ENCODE assay signal across 18 cellular contexts in the genomic region with DNA sequence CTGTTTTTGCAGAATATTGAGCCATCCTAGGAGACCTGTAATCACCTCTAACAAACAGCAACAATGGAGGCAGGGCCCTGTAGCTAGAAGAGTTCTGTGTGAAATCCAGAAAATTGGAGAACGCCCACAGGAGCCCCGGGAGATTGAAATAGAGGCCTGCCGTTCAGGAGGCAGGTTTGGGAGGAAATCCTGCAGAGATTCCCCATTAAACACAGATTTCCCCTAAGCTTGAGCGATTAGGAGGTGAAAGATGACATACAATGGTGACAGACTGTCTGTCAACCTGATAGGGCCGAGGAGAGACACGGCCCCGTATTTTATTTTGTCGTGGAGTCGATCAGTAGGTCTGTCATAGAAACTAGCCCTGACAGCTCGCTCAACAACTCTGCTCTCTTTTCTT. TPM values are rescaled to one million over a fixed set of nuclear protein-coding genes. Genes with fewer than 3 reads are reported as not detected.
DNase-seq lines count a peak whose midpoint lies in the region; ATAC-seq, FAIRE-seq and TF ChIP-seq lines count a peak whose summit lies in the region.
"Had no signal": no experiment of that assay in that cellular context is flagged by ENCODE, and none has a peak within 500 bp of the region (broad histone marks: within the 10 kb centered on the region; RNA-seq: fewer than 3 reads in every experiment).

No MANE protein-coding gene starts in this region.

- H2AFZ ChIP-seq in H1 (ENCODE audit: low read length): no peak overlapping the region
- H2AFZ ChIP-seq in neural progenitor cell (replicated peaks): no peak overlapping the region

- peaks cover 91% of the 10 kb centered on the region for H3F3A ChIP-seq in neural progenitor cell (ENCODE audit: low read depth)

- H2BK120ac ChIP-seq in H1 (replicated peaks; ENCODE audit: low read depth, low read length): no peak overlapping the region

- DNase-seq in Calu3: no peak
- peak; percentile 45 for DNase-seq in NCI-H2227 treated with DMSO at 0.1 percent for 48 hours (lab: John Stamatoyannopoulos, UW)
- DNase-seq in H1 (ENCODE audit: low read depth in 1 of 2, low spot score in 2 of 2): no peak
- no peak for DNase-seq in neural progenitor cell (ENCODE audit: low spot score)
- no peak for DNase-seq in dorsolateral prefrontal cortex
- DNase-seq: GF-D8, GOT3, HFFc6, NCI-H1092, NCI-H187 had no signal

- H2BK20ac ChIP-seq in H1 (ENCODE audit: low read length): 0 out of 2 replicates have a peak overlapping the region, but pooled peaks have one; percentile 80

- TF ChIP-seq RAD21 in H1 (IDR thresholded peaks at IDR 0.05 in 1 of 2, conservative IDR thresholded peaks at IDR 0.05 in 1 of 2; ENCODE audit: low read depth in 2 of 2, low read length in 2 of 2): no peak

- H4K8ac ChIP-seq in H1 (ENCODE audit: extremely low read depth, insufficient read depth, low read length): no peak overlapping the region

- H3K4me1 Mint-ChIP-seq in Calu3 (ENCODE audit: low read depth, unreplicated experiment) (peaks cover 12% of the 10 kb centered on the region), neural progenitor cell (peaks cover 85% of the 10 kb centered on the region)

- no peak for TF ChIP-seq CTCF in Calu3 (IDR thresholded peaks at IDR 0.05; ENCODE audit: unreplicated experiment)
- no peak for TF ChIP-seq CTCF in H1 (IDR thresholded peaks at IDR 0.05; ENCODE audit: control extremely low read depth in 1 of 3, insufficient read depth in 1 of 3, low read depth in 1 of 3, low read length in 3 of 3)
- no peak for TF ChIP-seq CTCF in neural progenitor cell (IDR thresholded peaks at IDR 0.05)
- TF ChIP-seq CTCF in dorsolateral prefrontal cortex (IDR thresholded peaks at IDR 0.05 in 54 of 56, conservative IDR thresholded peaks at IDR 0.05 in 2 of 56; ENCODE audit: low read depth in 1 of 56, partially characterized antibody in 56 of 56): no peak

- H3K27me3 Mint-ChIP-seq in Calu3 (ENCODE audit: unreplicated experiment) (no peaks in the 10 kb centered on the region), neural progenitor cell (ENCODE audit: insufficient read depth, low read depth) (peaks cover 9% of the 10 kb centered on the region)

- no peak overlapping the region for H3K4me3 Mint-ChIP-seq in Calu3 (ENCODE audit: low read depth, unreplicated experiment)
- H3K4me3 Mint-ChIP-seq in neural progenitor cell: peak overlapping the region; percentile 14
- H3K4me3 Mint-ChIP-seq: CD8-positive, alpha-beta memory T cell; HFFc6 had no signal

- ATAC-seq in GM21367 (IDR thresholded peaks at IDR 0.05; ENCODE audit: unreplicated experiment) (no peak), GM21529 (IDR thresholded peaks at IDR 0.05; ENCODE audit: unreplicated experiment) (no peak)

- H2AK5ac ChIP-seq in H1 (ENCODE audit: low read depth, low read length): no peak overlapping the region

- no peak overlapping the region for H2BK5ac ChIP-seq in H1 (ENCODE audit: low read depth, low read length)

- H4K91ac ChIP-seq in H1 (replicated peaks; ENCODE audit: insufficient read length, low read length): no peak overlapping the region

- TF ChIP-seq EP300 in H1 (IDR thresholded peaks at IDR 0.05; ENCODE audit: borderline replicate concordance in 1 of 2, low read depth in 2 of 2, low read length in 2 of 2): no peak

- no peak overlapping the region for H3K4ac ChIP-seq in H1 (replicated peaks; ENCODE audit: insufficient read length, low read depth, low read length)

- POLR2A ChIA-PET in H1 (lab: Charles Lee; ENCODE audit: partially characterized antibody): interaction anchor here (1.1 to 4.3 kb wide), 2 partner anchors 14 to 88 kb away, joined by 3 to 19 read pairs; no protein-coding TSS in a partner anchor

- H3K27ac Mint-ChIP-seq in Calu3 (ENCODE audit: unreplicated experiment): no peak overlapping the region
- peak overlapping the region; percentile 96 for H3K27ac Mint-ChIP-seq in neural progenitor cell
- H3K27ac Mint-ChIP-seq: HFFc6 had no signal

- H3K36me3 ChIP-seq in H1 (ENCODE audit: control insufficient read depth in 2 of 4, insufficient read depth in 4 of 4, low read length in 3 of 4): peaks cover 0 to 4% (median 0%) of the 10 kb centered on the region in 4 experiments; a peak in 1 of 8 replicates
- no peaks in the 10 kb centered on the region for H3K36me3 ChIP-seq in neural progenitor cell

- CTCF ChIA-PET in Calu3 (lab: Charles Lee): interaction anchor here (1.0 kb wide), 1 partner anchor 10 kb away, joined by 4 read pairs; no protein-coding TSS in a partner anchor
- CTCF ChIA-PET in H1 (lab: Charles Lee; ENCODE audit: partially characterized antibody): interaction anchor here (0.5 to 27.1 kb wide), 12 partner anchors 9 to 276 kb away, joined by 3 to 698 read pairs (median 10); a partner anchor contains a TSS

- H3K36me3 Mint-ChIP-seq in Calu3 (ENCODE audit: insufficient read depth, unreplicated experiment) (peaks cover 26% of the 10 kb centered on the region), neural progenitor cell (peaks cover 4% of the 10 kb centered on the region)

- H2BK12ac ChIP-seq in H1 (ENCODE audit: low read depth, low read length): no peak overlapping the region

- no peaks in the 10 kb centered on the region for H4K20me1 ChIP-seq in H1 (replicated peaks in 1 of 2; ENCODE audit: control insufficient read depth in 1 of 2, insufficient read depth in 2 of 2, low read length in 2 of 2)
- no peaks in the 10 kb centered on the region for H4K20me1 ChIP-seq in neural progenitor cell (ENCODE audit: low read depth)

- no peak overlapping the region for H3K56ac ChIP-seq in H1 (replicated peaks; ENCODE audit: insufficient read length, low read depth, low read length)

- H3K23ac ChIP-seq in H1 (ENCODE audit: insufficient read length): no peak overlapping the region

- H3K9me3 ChIP-seq in H1 (ENCODE audit: insufficient read depth in 2 of 2, low read depth in 1 of 2, low read length in 1 of 2) (no peaks in the 10 kb centered on the region), neural progenitor cell (ENCODE audit: low read depth) (no peaks in the 10 kb centered on the region)

- no peak for TF ChIP-seq POLR2A in H1 (IDR thresholded peaks at IDR 0.05; ENCODE audit: control extremely low read depth in 1 of 2, low read depth in 2 of 2, low read length in 2 of 2)

- H3K27ac ChIP-seq in H1 (ENCODE audit: low read depth, low read length) (no peak overlapping the region), neural progenitor cell (no peak overlapping the region), dorsolateral prefrontal cortex (no peak overlapping the region)
- H3K27ac ChIP-seq: HL-60 had no signal

- H3K27me3 ChIP-seq in H1 (replicated peaks in 1 of 4; ENCODE audit: control insufficient read depth in 3 of 4, extremely low read depth in 1 of 4, insufficient read depth in 3 of 4, low read length in 3 of 4): no peaks in the 10 kb centered on the region
- H3K27me3 ChIP-seq in neural progenitor cell: no peaks in the 10 kb centered on the region
- no peaks in the 10 kb centered on the region for H3K27me3 ChIP-seq in dorsolateral prefrontal cortex

- no peaks in the 10 kb centered on the region for H3K23me2 ChIP-seq in H1 (ENCODE audit: low read depth, low read length)

- no peak overlapping the region for H3K14ac ChIP-seq in H1 (ENCODE audit: insufficient read length)

- H3K4me2 ChIP-seq in H1 (ENCODE audit: insufficient read depth in 1 of 2, low read depth in 2 of 2, low read length in 2 of 2) (no peak overlapping the region), neural progenitor cell (peak overlapping the region; percentile 14)

- no peak for FAIRE-seq in H1 (lab: Jason Lieb, UNC)

- H2BK15ac ChIP-seq in H1 (ENCODE audit: low read length): no peak overlapping the region

- H3K79me1 ChIP-seq in H1 (ENCODE audit: low read depth, low read length): no peaks in the 10 kb centered on the region

- H3K4me3 ChIP-seq in H1 (ENCODE audit: extremely low read depth in 1 of 4, insufficient read depth in 2 of 4, low read depth in 3 of 4, low read length in 4 of 4): no peak overlapping the region
- no peak overlapping the region for H3K4me3 ChIP-seq in neural progenitor cell
- no peak overlapping the region for H3K4me3 ChIP-seq in dorsolateral prefrontal cortex

- 84% methylated on average over 10 of the region's 10 CpGs; no CpG with 5 or more reads in 1 of the 2 experiments for WGBS in H1 (ENCODE audit: extremely low coverage in 1 of 2, insufficient coverage in 1 of 2, insufficient read length in 1 of 2, insufficient replicate concordance in 2 of 2, low coverage in 1 of 2, low lambda C conversion rate in 2 of 2, missing lambda C conversion rate in 1 of 2), 2 experiments

- H3K9me3 Mint-ChIP-seq in Calu3 (ENCODE audit: low read depth, unreplicated experiment): no peaks in the 10 kb centered on the region
- no peaks in the 10 kb centered on the region for H3K9me3 Mint-ChIP-seq in neural progenitor cell
- H3K9me3 Mint-ChIP-seq: CD8-positive, alpha-beta memory T cell; HFFc6 had no signal

- H3K79me2 ChIP-seq in H1 (ENCODE audit: control insufficient read depth in 1 of 2, insufficient read depth in 2 of 2, low read length in 2 of 2) (no peaks in the 10 kb centered on the region), neural progenitor cell (ENCODE audit: low read depth) (no peaks in the 10 kb centered on the region)

- intact Hi-C loops in Calu3 (cut with micrococcal nuclease; ENCODE audit: unreplicated experiment): no loop called here
- intact Hi-C loops in dorsolateral prefrontal cortex (cut with DNase I): no loop called here

- BruUV-seq in Calu3 (replicated peaks; lab: Mats Ljungman, UMichigan): TSS peak; percentile 6

- H3K18ac ChIP-seq in H1 (ENCODE audit: extremely low read depth, low read length): no peak overlapping the region

- no peak overlapping the region for H4K5ac ChIP-seq in H1 (ENCODE audit: insufficient read length, low read depth, low read length)

- H3K9ac ChIP-seq in H1 (replicated peaks in 1 of 4; ENCODE audit: extremely low read depth in 1 of 4, low read depth in 3 of 4, low read length in 3 of 4) (no peak overlapping the region), neural progenitor cell (no peak overlapping the region)

- peaks cover 14 to 25% (median 20%) of the 10 kb centered on the region in 4 experiments for H3K4me1 ChIP-seq in H1 (replicated peaks in 1 of 4; ENCODE audit: control insufficient read depth in 3 of 4, insufficient read depth in 4 of 4, low read length in 3 of 4)
- H3K4me1 ChIP-seq in neural progenitor cell: peaks cover 87% of the 10 kb centered on the region

RNA-seq across cellular contexts. Expression of a gene that starts 18.2 kb away (rescaled TPM):
- total RNA-seq in Calu3 (2022): 431 and 457 TPM in 2 replicates
- total RNA-seq in H1 (2021; fragmentation: NEBNext Ultra II Directional; extraction: Animal tissue kit (Norgen Biotek cat#: 25700)): 88.2 and 97.6 TPM in 2 replicates
- 93.2 and 119 TPM in 2 replicates for polyA plus RNA-seq in H1 (2011; rRNA removed)
- 159 TPM for polyA plus RNA-seq in H1 (2011; cell fraction: cytosol; rRNA removed)
- 845 TPM for polyA plus RNA-seq in H1 (2011; cell fraction: nucleus; rRNA removed)
- polyA plus RNA-seq in H1 (2012, experiment 1 of 2): 134 to 181 TPM (median 168 TPM) in 4 replicates
- 47.9 TPM for polyA plus RNA-seq in H1 (2012, experiment 2 of 2)
- polyA plus RNA-seq in H1 (2013, experiment 1 of 2): 99.7 TPM
- polyA plus RNA-seq in H1 (2013, experiment 2 of 2): 95.7 TPM
- 131 and 169 TPM in 2 replicates for polyA minus RNA-seq in H1 (2011; rRNA and poly(A)+ RNA removed)
- 41.5 TPM for polyA minus RNA-seq in H1 (2011; cell fraction: cytosol; rRNA and poly(A)+ RNA removed)
- 147 TPM for polyA minus RNA-seq in H1 (2011; cell fraction: nucleus; rRNA and poly(A)+ RNA removed)
- 104 and 168 TPM in 2 replicates for total RNA-seq in neural progenitor cell (ENCODE audit: low replicate concordance)
- total RNA-seq in dorsolateral prefrontal cortex: 100 to 1,000 TPM in 119 of 120 experiments, 10 to 100 TPM in 1; 99.4 to 256 (median 180) TPM

RNA-seq across cellular contexts. Expression of a gene that starts 31.5 kb away (rescaled TPM):
- 30.2 and 49.1 TPM in 2 replicates for total RNA-seq in Calu3 (2022)
- total RNA-seq in H1 (2021; fragmentation: NEBNext Ultra II Directional; extraction: Animal tissue kit (Norgen Biotek cat#: 25700)): 0.26 and 0.34 TPM in 2 replicates
- 1.1 TPM in 2 replicates for polyA plus RNA-seq in H1 (2011; rRNA removed)
- polyA plus RNA-seq in H1 (2011; cell fraction: cytosol; rRNA removed): 1.1 TPM
- polyA plus RNA-seq in H1 (2011; cell fraction: nucleus; rRNA removed): 0.87 TPM
- polyA plus RNA-seq in H1 (2012, experiment 1 of 2): 0.54 to 0.76 TPM (median 0.64 TPM) in 4 replicates
- 0.70 TPM for polyA plus RNA-seq in H1 (2012, experiment 2 of 2)
- 0.20 TPM for polyA plus RNA-seq in H1 (2013, experiment 1 of 2)
- polyA plus RNA-seq in H1 (2013, experiment 2 of 2): 0.20 TPM
- 0.51 and 0.98 TPM in 2 replicates for polyA minus RNA-seq in H1 (2011; rRNA and poly(A)+ RNA removed)
- polyA minus RNA-seq in H1 (2011; cell fraction: cytosol; rRNA and poly(A)+ RNA removed): 0.95 TPM
- 0.40 TPM for polyA minus RNA-seq in H1 (2011; cell fraction: nucleus; rRNA and poly(A)+ RNA removed)
- not detected in 2 replicates for total RNA-seq in neural progenitor cell (ENCODE audit: low replicate concordance)
- total RNA-seq in dorsolateral prefrontal cortex: under 1 TPM in 1 of 120 experiments, not detected in 119; 0.33 TPM
- total RNA-seq: CD8-positive, alpha-beta memory T cell; HFFc6; NCI-H460; OCI-LY7; RPMI7951 had no signal
- polyA plus RNA-seq: BJ; CD8-positive, alpha-beta memory T cell had no signal

RNA-seq across cellular contexts. Expression of a gene that starts 47.8 kb away (rescaled TPM):
- 88.0 and 98.5 TPM in 2 replicates for total RNA-seq in Calu3 (2022)
- total RNA-seq in H1 (2021; fragmentation: NEBNext Ultra II Directional; extraction: Animal tissue kit (Norgen Biotek cat#: 25700)): 7.0 and 8.8 TPM in 2 replicates
- polyA plus RNA-seq in H1 (2011; rRNA removed): 7.5 and 8.1 TPM in 2 replicates
- polyA plus RNA-seq in H1 (2011; cell fraction: cytosol; rRNA removed): 7.3 TPM
- polyA plus RNA-seq in H1 (2011; cell fraction: nucleus; rRNA removed): 4.6 TPM
- polyA plus RNA-seq in H1 (2012, experiment 1 of 2): 3.2 to 5.9 TPM (median 5.0 TPM) in 4 replicates
- 4.7 TPM for polyA plus RNA-seq in H1 (2012, experiment 2 of 2)
- 5.1 TPM for polyA plus RNA-seq in H1 (2013, experiment 1 of 2)
- 5.1 TPM for polyA plus RNA-seq in H1 (2013, experiment 2 of 2)
- polyA minus RNA-seq in H1 (2011; rRNA and poly(A)+ RNA removed): 10.6 and 10.7 TPM in 2 replicates
- 6.8 TPM for polyA minus RNA-seq in H1 (2011; cell fraction: cytosol; rRNA and poly(A)+ RNA removed)
- 5.2 TPM for polyA minus RNA-seq in H1 (2011; cell fraction: nucleus; rRNA and poly(A)+ RNA removed)
- 8.0 and 9.1 TPM in 2 replicates for total RNA-seq in neural progenitor cell (ENCODE audit: low replicate concordance)
- total RNA-seq in dorsolateral prefrontal cortex: 10 to 100 TPM; 30.2 to 62.6 (median 43.4) TPM

RNA-seq across cellular contexts. Expression of a gene that starts 48.4 kb away (rescaled TPM):
- total RNA-seq in Calu3 (2022) (1.1 and 1.2 TPM in 2 replicates), neural progenitor cell (ENCODE audit: low replicate concordance) (0.30 and 0.74 TPM in 2 replicates), dorsolateral prefrontal cortex (10 to 100 TPM in 59 of 120 experiments, 1 to 10 TPM in 61; 3.8 to 22.7 (median 9.8) TPM)
- total RNA-seq in H1 (2021; fragmentation: NEBNext Ultra II Directional; extraction: Animal tissue kit (Norgen Biotek cat#: 25700)): not detected in 2 replicates
- polyA plus RNA-seq in H1 (2011; rRNA removed): 0.24 and 0.25 TPM in 2 replicates
- polyA plus RNA-seq in H1 (2011; cell fraction: cytosol; rRNA removed): 0.23 TPM
- polyA plus RNA-seq in H1 (2011; cell fraction: nucleus; rRNA removed): 0.47 TPM
- 0.34 to 0.45 TPM in 2 of 4 replicates, not detected in the others for polyA plus RNA-seq in H1 (2012, experiment 1 of 2)
- polyA plus RNA-seq in H1 (2012, experiment 2 of 2): not detected
- polyA plus RNA-seq in H1 (2013, experiment 1 of 2): 0.41 TPM
- 0.70 TPM for polyA plus RNA-seq in H1 (2013, experiment 2 of 2)
- polyA minus RNA-seq in H1 (2011; rRNA and poly(A)+ RNA removed): not detected in 2 replicates
- polyA minus RNA-seq in H1 (2011; cell fraction: cytosol; rRNA and poly(A)+ RNA removed): not detected
- polyA minus RNA-seq in H1 (2011; cell fraction: nucleus; rRNA and poly(A)+ RNA removed): not detected

RNA-seq across cellular contexts. Expression of a gene that starts 59.0 kb away (rescaled TPM):
- 216 and 247 TPM in 2 replicates for total RNA-seq in Calu3 (2022)
- total RNA-seq in H1 (2021; fragmentation: NEBNext Ultra II Directional; extraction: Animal tissue kit (Norgen Biotek cat#: 25700)): 140 and 148 TPM in 2 replicates
- 143 and 173 TPM in 2 replicates for polyA plus RNA-seq in H1 (2011; rRNA removed)
- polyA plus RNA-seq in H1 (2011; cell fraction: cytosol; rRNA removed): 181 TPM
- polyA plus RNA-seq in H1 (2011; cell fraction: nucleus; rRNA removed): 178 TPM
- polyA plus RNA-seq in H1 (2012, experiment 1 of 2): 161 to 195 TPM (median 173 TPM) in 4 replicates
- polyA plus RNA-seq in H1 (2012, experiment 2 of 2): 101 TPM
- polyA plus RNA-seq in H1 (2013, experiment 1 of 2): 146 TPM
- polyA plus RNA-seq in H1 (2013, experiment 2 of 2): 156 TPM
- 193 and 224 TPM in 2 replicates for polyA minus RNA-seq in H1 (2011; rRNA and poly(A)+ RNA removed)
- polyA minus RNA-seq in H1 (2011; cell fraction: cytosol; rRNA and poly(A)+ RNA removed): 160 TPM
- 99.1 TPM for polyA minus RNA-seq in H1 (2011; cell fraction: nucleus; rRNA and poly(A)+ RNA removed)
- 73.4 and 104 TPM in 2 replicates for total RNA-seq in neural progenitor cell (ENCODE audit: low replicate concordance)
- 100 to 1,000 TPM; 120 to 279 (median 205) TPM for total RNA-seq in dorsolateral prefrontal cortex

Comparison
In these comparisons a context has a peak if more than half of its experiments do, and no peak if none do; other contexts are left out.
1. RNA of a gene that starts 31.5 kb away (total RNA-seq): 30.2 to 49.1 TPM in Calu3; 0.26 to 0.34 TPM in H1, not detected in neural progenitor cell and 0.33 TPM in dorsolateral prefrontal cortex; every median in the first group is over 10 times any median in the second.